In the genomic region with DNA sequence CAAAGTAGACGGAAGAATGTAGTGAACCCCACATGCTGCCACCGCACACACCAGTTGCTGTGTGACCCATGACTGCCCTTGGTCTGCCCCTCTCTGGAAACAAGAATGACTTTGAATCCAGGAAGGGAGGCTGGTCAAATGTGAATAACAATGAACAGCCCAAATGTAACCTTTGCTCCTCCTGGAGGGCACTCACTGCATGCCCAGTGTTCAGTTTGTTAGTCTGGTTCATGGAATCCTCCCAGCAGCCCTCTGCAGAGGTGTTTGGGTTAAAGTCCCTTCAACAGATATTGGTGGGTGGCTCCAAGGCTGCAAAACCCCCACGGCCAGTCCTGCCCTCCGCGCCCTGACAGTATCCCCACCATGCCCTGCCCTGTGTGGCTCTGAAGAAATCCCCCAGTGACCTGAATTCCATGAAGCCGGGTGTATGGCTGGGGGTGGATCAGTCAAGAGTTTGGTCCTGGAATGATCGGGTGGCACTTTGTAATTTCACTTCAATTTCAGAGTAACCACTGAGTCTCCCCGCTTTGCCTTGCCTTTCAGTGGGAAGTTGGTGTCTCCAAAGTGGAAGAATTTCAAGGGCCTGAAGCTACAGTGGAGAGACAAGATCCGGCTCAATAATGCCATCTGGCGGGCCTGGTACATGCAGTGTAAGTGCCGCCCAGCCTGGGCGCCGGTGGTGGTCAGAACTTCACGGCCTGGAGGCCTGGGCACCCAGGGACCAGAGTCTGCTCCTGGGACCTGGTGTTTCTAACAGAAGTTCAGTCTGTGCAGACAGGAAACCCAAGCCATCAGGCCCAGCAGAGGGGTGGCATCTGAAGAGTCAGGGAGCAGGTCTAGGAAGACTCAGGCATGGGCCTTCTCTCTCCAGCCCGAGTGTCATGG, we compare ENCODE assay signal across 1 cellular context.
TF ChIP-seq lines count a peak whose summit lies in the region.

No MANE protein-coding gene starts in this region.

TF ChIP-seq in H1, 55 proteins besides CTCF, POLR2A, EP300 and RAD21:
- TF ChIP-seq, protein P1, sequence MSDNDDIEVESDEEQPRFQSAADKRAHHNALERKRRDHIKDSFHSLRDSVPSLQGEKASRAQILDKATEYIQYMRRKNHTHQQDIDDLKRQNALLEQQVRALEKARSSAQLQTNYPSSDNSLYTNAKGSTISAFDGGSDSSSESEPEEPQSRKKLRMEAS (IDR thresholded peaks at IDR 0.05) = no peak
- no peak for TF ChIP-seq SP1 (IDR thresholded peaks at IDR 0.05; ENCODE audit: low read depth, low read length)
- no peak for TF ChIP-seq POU5F1 (IDR thresholded peaks at IDR 0.05; ENCODE audit: low read depth, low read length)
- TF ChIP-seq TAF7 (optimal IDR thresholded peaks at IDR 0.05; ENCODE audit: borderline replicate concordance, low read depth, low read length) = no peak
- no peak for TF ChIP-seq YY1 (IDR thresholded peaks at IDR 0.05; ENCODE audit: low read depth, low read length)
- no peak for TF ChIP-seq HDAC2 (IDR thresholded peaks at IDR 0.05; ENCODE audit: borderline replicate concordance in 1 of 2, low read depth in 2 of 2, low read length in 2 of 2)
- TF ChIP-seq RBBP5 (IDR thresholded peaks at IDR 0.05; ENCODE audit: borderline replicate concordance, low read depth, low read length) = no peak
- TF ChIP-seq SP2 (IDR thresholded peaks at IDR 0.05; ENCODE audit: low read length) = no peak
- TF ChIP-seq CBX8 (IDR thresholded peaks at IDR 0.05; ENCODE audit: borderline replicate concordance, low read depth, low read length) = no peak
- TF ChIP-seq SIRT6 (IDR thresholded peaks at IDR 0.05; ENCODE audit: low read length) = no peak
- no peak for TF ChIP-seq EGR1 (IDR thresholded peaks at IDR 0.05; ENCODE audit: borderline replicate concordance, low read depth, low read length)
- TF ChIP-seq JUN (IDR thresholded peaks at IDR 0.05; ENCODE audit: low read depth, low read length) = no peak
- TF ChIP-seq CEBPB (IDR thresholded peaks at IDR 0.05; ENCODE audit: low read depth, low read length) = no peak
- no peak for TF ChIP-seq CREB1 (IDR thresholded peaks at IDR 0.05)
- TF ChIP-seq ATF2 (IDR thresholded peaks at IDR 0.05; ENCODE audit: low read length) = no peak
- no peak for TF ChIP-seq BRCA1 (IDR thresholded peaks at IDR 0.05; ENCODE audit: low read depth, low read length)
- TF ChIP-seq NANOG (IDR thresholded peaks at IDR 0.05; ENCODE audit: insufficient read depth, low read depth, low read length, poor library complexity, severe bottlenecking) = no peak
- TF ChIP-seq SRF (IDR thresholded peaks at IDR 0.05; ENCODE audit: low read depth, low read length) = no peak
- no peak for TF ChIP-seq SP4 (IDR thresholded peaks at IDR 0.05; ENCODE audit: low read length)
- TF ChIP-seq NRF1 (IDR thresholded peaks at IDR 0.05; ENCODE audit: low read depth, low read length) = no peak
